23 cellular contexts compared by ENCODE assay signal in the genomic region with DNA sequence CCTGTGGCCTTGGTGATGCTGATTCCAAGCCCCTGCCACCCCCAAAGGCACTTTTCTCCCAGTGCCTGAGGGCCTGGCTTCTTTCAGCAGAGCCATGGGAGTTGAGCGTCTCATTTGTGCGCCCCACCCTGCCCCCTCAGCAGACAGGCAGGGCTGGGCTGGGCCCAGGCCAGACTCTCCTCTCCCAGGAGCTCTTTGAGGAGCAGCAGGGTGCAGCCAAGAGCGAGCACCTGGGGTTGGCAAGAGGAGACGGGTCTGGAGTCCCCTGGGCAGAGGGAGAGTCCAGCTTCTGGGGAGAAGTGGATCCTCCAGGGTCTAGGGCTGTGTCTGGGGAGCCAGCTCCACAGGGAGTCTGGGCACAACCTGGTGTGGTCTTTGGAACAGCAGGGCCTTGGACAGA. TPM values are rescaled to one million over a fixed set of nuclear protein-coding genes. Genes with fewer than 3 reads are reported as not detected.
DNase-seq lines count a peak whose midpoint lies in the region; ATAC-seq, FAIRE-seq and TF ChIP-seq lines count a peak whose summit lies in the region.
"Had no signal": no experiment of that assay in that cellular context is flagged by ENCODE, and none has a peak within 500 bp of the region (broad histone marks: within the 10 kb centered on the region; RNA-seq: fewer than 3 reads in every experiment).

No MANE protein-coding gene starts in this region.

- no peak overlapping the region for H3K27ac Mint-ChIP-seq in glutamatergic neuron (ENCODE audit: unreplicated experiment)
- H3K27ac Mint-ChIP-seq: CD8-positive, alpha-beta T cell had no signal

- TF ChIP-seq POLR2A in stomach (IDR thresholded peaks at IDR 0.05), result no peak

- no peak overlapping the region for H3K27ac ChIP-seq in stomach
- H3K27ac ChIP-seq: BLaER1 treated with 17β-estradiol and CSF1 and Interleukin-3, amounts not matched to agents 10 nM and 100 nM; PC-9 had no signal

- H3K36me3 Mint-ChIP-seq in glutamatergic neuron (ENCODE audit: unreplicated experiment), result no peaks in the 10 kb centered on the region
- H3K36me3 Mint-ChIP-seq: CD8-positive, alpha-beta T cell had no signal

- peaks cover 5% of the 10 kb centered on the region for H3K27me3 Mint-ChIP-seq in glutamatergic neuron (ENCODE audit: unreplicated experiment)

- no peak for FAIRE-seq in frontal cortex (lab: Jason Lieb, UNC)
- FAIRE-seq: GM12892, GM18507 had no signal

- no peak for TF ChIP-seq EP300 in stomach (IDR thresholded peaks at IDR 0.05)

- H3K4me1 ChIP-seq in stomach, result peaks cover 0 to 4% (median 2%) of the 10 kb centered on the region in 4 donors

- no peaks in the 10 kb centered on the region for H3K4me1 Mint-ChIP-seq in glutamatergic neuron (ENCODE audit: low read depth, unreplicated experiment)

- H3K9me3 Mint-ChIP-seq in glutamatergic neuron (ENCODE audit: unreplicated experiment), result no peaks in the 10 kb centered on the region
- H3K9me3 Mint-ChIP-seq: CD8-positive, alpha-beta T cell had no signal

- intact Hi-C loops in posterior vena cava (cut with DNase I), result loop anchor here in 1 of 2 donors (5.0 kb wide), 1 partner anchor 532 kb away; no protein-coding TSS in a partner anchor
- intact Hi-C loops in stomach (cut with DNase I; ENCODE audit: low total_unique reads), result loop anchor here (5.0 kb wide), 1 partner anchor 532 kb away; no protein-coding TSS in a partner anchor

- peak; percentile 20 for DNase-seq in D341Med (ENCODE audit: low spot score)
- peak; percentile 57 for DNase-seq in NCI-H69 (lab: John Stamatoyannopoulos, UW)
- peak; percentile 13 for DNase-seq in glutamatergic neuron
- DNase-seq in posterior vena cava (ENCODE audit: low spot score), result peak; percentile 41
- DNase-seq in frontal cortex (ENCODE audit: low spot score in 2 of 2), result no peak
- DNase-seq in stomach, result no peak
- DNase-seq: Calu3; CD8-positive, alpha-beta T cell; DMS53; H7; IMR-90; Karpas-422; NCI-H1417 treated with DMSO at 0.1 percent for 48 hours; NCI-H187 treated with DMSO at 0.1 percent for 48 hours; NCI-H2227 treated with DMSO at 0.1 percent for 48 hours; NCI-H524; PC-9 had no signal

- peaks cover 0 to 27% (median 0%) of the 10 kb centered on the region in 3 donors for H3K27me3 ChIP-seq in stomach
- H3K27me3 ChIP-seq: BLaER1 treated with 17β-estradiol and CSF1 and Interleukin-3, amounts not matched to agents 10 nM and 100 nM had no signal

- no peaks in the 10 kb centered on the region for H3K9me3 ChIP-seq in stomach
- H3K9me3 ChIP-seq: BLaER1 treated with 17β-estradiol and CSF1 and Interleukin-3, amounts not matched to agents 10 nM and 100 nM had no signal

- no peaks in the 10 kb centered on the region for H3K36me3 ChIP-seq in stomach
- H3K36me3 ChIP-seq: BLaER1 treated with 17β-estradiol and CSF1 and Interleukin-3, amounts not matched to agents 10 nM and 100 nM had no signal

- TF ChIP-seq CTCF in glutamatergic neuron (IDR thresholded peaks at IDR 0.05; ENCODE audit: partially characterized antibody, unreplicated experiment) (no peak), stomach (IDR thresholded peaks at IDR 0.05) (no peak)

- no peak overlapping the region for H3K4me3 Mint-ChIP-seq in glutamatergic neuron (ENCODE audit: unreplicated experiment)
- H3K4me3 Mint-ChIP-seq: CD8-positive, alpha-beta T cell had no signal

- WGBS in stomach, 5 donors, result 84 to 92% (median 89%) methylated on average over 2 to 4 of the region's 4 CpGs

- ATAC-seq in GM21381 (IDR thresholded peaks at IDR 0.05; ENCODE audit: unreplicated experiment), result no peak
- ATAC-seq: CD8-positive, alpha-beta T cell had no signal

- no peak overlapping the region for H3K4me3 ChIP-seq in stomach
- H3K4me3 ChIP-seq: BLaER1 treated with 17β-estradiol and CSF1 and Interleukin-3, amounts not matched to agents 10 nM and 100 nM; PC-9 had no signal

RNA-seq across cellular contexts. Expression of a gene that starts 21.2 kb away (rescaled TPM):
- total RNA-seq in glutamatergic neuron (ENCODE audit: unreplicated experiment) (18.5 TPM), posterior vena cava (1 to 10 TPM in 1 of 2 donors, under 1 TPM in 1; 0.93 to 9.2 TPM), frontal cortex (0.41 TPM), stomach (1 to 10 TPM in 1 of 5 donors, not detected in 4; 2.9 TPM)
- polyA plus RNA-seq in stomach, result 1 to 10 TPM in 1 of 3 donors, not detected in 2; 4.0 TPM
- total RNA-seq: Calu3, HT1080, MCF 10A, PC-9 had no signal

RNA-seq across cellular contexts. Expression of a gene that starts 56.5 kb away (rescaled TPM):
- 42.1 TPM for total RNA-seq in glutamatergic neuron (ENCODE audit: unreplicated experiment)
- total RNA-seq in posterior vena cava, result 10 to 100 TPM; 21.7 to 22.2 TPM
- total RNA-seq in frontal cortex, result 33.0 TPM
- 100 to 1,000 TPM in 1 of 5 donors, 10 to 100 TPM in 4; 17.7 to 124 (median 51.8) TPM for total RNA-seq in stomach
- polyA plus RNA-seq in stomach, result 10 to 100 TPM; 10.4 to 17.2 (median 13.5) TPM

Comparison
In these comparisons a context has a peak if more than half of its experiments do, and no peak if none do; other contexts are left out.
1. DNase-seq: peak in D341Med (single experiment), NCI-H69 (single experiment), glutamatergic neuron (single experiment) and posterior vena cava (single experiment); none in frontal cortex (0 of 2) and stomach (single experiment).